In genomic region chr6:127198549-127198948, GRCh38 we compare ENCODE assay signal across 16 cellular contexts.
DNase-seq lines count a peak whose midpoint lies in the region; ATAC-seq and TF ChIP-seq lines count a peak whose summit lies in the region.
"Had no signal": no experiment of that assay in that cellular context is flagged by ENCODE, and none has a peak within 500 bp of the region (broad histone marks: within the 10 kb centered on the region; RNA-seq: fewer than 3 reads in every experiment).

No MANE protein-coding gene starts in this region.

- no peaks in the 10 kb centered on the region for H3K9me3 ChIP-seq in adipocyte (ENCODE audit: control insufficient read depth, low read length)
- no peaks in the 10 kb centered on the region for H3K9me3 ChIP-seq in stomach
- H3K9me3 ChIP-seq in endodermal cell (ENCODE audit: control insufficient read depth, low read length) = no peaks in the 10 kb centered on the region
- H3K9me3 ChIP-seq: Peyer's patch had no signal

- TF ChIP-seq CTCF in stomach (IDR thresholded peaks at IDR 0.05) = no peak
- no peak for TF ChIP-seq CTCF in endodermal cell (conservative IDR thresholded peaks at IDR 0.05)

- no peaks in the 10 kb centered on the region for H3K36me3 Mint-ChIP-seq in endodermal cell (ENCODE audit: low read depth)
- H3K36me3 Mint-ChIP-seq: activated naive CD8-positive, alpha-beta T cell treated with anti-CD3 and anti-CD28 coated beads for 36 hours; CD4-positive, CD25-positive, alpha-beta regulatory T cell had no signal

- H3K27ac Mint-ChIP-seq in endodermal cell = no peak overlapping the region
- H3K27ac Mint-ChIP-seq: activated naive CD8-positive, alpha-beta T cell treated with anti-CD3 and anti-CD28 coated beads for 36 hours; CD4-positive, CD25-positive, alpha-beta regulatory T cell; mesothelial cell of epicardium had no signal

- peak overlapping the region in 3 of 5 donors; percentile 25 to 47 (median 43) for H3K27ac ChIP-seq in stomach
- H3K27ac ChIP-seq in endodermal cell (ENCODE audit: low read depth, low read length) = no peak overlapping the region
- H3K27ac ChIP-seq: Peyer's patch had no signal

- peak; percentile 26 to 27 for DNase-seq in Kasumi-1 (lab: John Stamatoyannopoulos, UW)
- peak; percentile 75 for DNase-seq in adipocyte (ENCODE audit: low read depth)
- DNase-seq in left ventricle myocardium superior = no peak
- DNase-seq in stomach = no peak
- DNase-seq in endodermal cell = no peak
- no peak for DNase-seq in AG08396 (ENCODE audit: low spot score)
- DNase-seq in NCI-H510A (lab: John Stamatoyannopoulos, UW) = no peak
- DNase-seq: activated CD4-positive, alpha-beta T cell treated with anti-CD3 and anti-CD28 coated beads for 4 hours; activated naive CD8-positive, alpha-beta T cell treated with anti-CD3 and anti-CD28 coated beads for 36 hours; activated T-cell treated with anti-CD3 and anti-CD28 coated beads for 4 hours; CD4-positive, CD25-positive, alpha-beta regulatory T cell; NCI-H1694; NCI-H524 treated with DMSO at 0.1 percent for 48 hours; occipital lobe; Peyer's patch had no signal

- ATAC-seq in left ventricle myocardium superior = peak; percentile 94

- no peaks in the 10 kb centered on the region for H3K4me1 Mint-ChIP-seq in endodermal cell
- H3K4me1 Mint-ChIP-seq: activated naive CD8-positive, alpha-beta T cell treated with anti-CD3 and anti-CD28 coated beads for 36 hours; CD4-positive, CD25-positive, alpha-beta regulatory T cell; mesothelial cell of epicardium had no signal

- TF ChIP-seq EP300 in stomach (IDR thresholded peaks at IDR 0.05) = no peak

- peaks cover 51% of the 10 kb centered on the region for H3K4me1 ChIP-seq in adipocyte (ENCODE audit: control insufficient read depth, insufficient read depth, low read length)
- H3K4me1 ChIP-seq in stomach = no peaks in the 10 kb centered on the region
- H3K4me1 ChIP-seq in endodermal cell (ENCODE audit: control insufficient read depth, insufficient read depth, low read length) = no peaks in the 10 kb centered on the region
- H3K4me1 ChIP-seq: Peyer's patch had no signal

- TF ChIP-seq POLR2A in stomach (IDR thresholded peaks at IDR 0.05) = no peak

- H3K27me3 ChIP-seq in adipocyte (replicated peaks; ENCODE audit: control insufficient read depth, insufficient read depth, low read length) (no peaks in the 10 kb centered on the region), stomach (no peaks in the 10 kb centered on the region), endodermal cell (ENCODE audit: control insufficient read depth, insufficient read depth, low read length, poor library complexity, severe bottlenecking) (no peaks in the 10 kb centered on the region)
- H3K27me3 ChIP-seq: Peyer's patch had no signal

- intact Hi-C loops in left ventricle myocardium superior (cut with micrococcal nuclease) = no loop called here
- intact Hi-C loops in stomach (cut with DNase I; ENCODE audit: low total_unique reads) = no loop called here

- H3K9me3 Mint-ChIP-seq in endodermal cell = no peaks in the 10 kb centered on the region
- H3K9me3 Mint-ChIP-seq: activated naive CD8-positive, alpha-beta T cell treated with anti-CD3 and anti-CD28 coated beads for 36 hours; CD4-positive, CD25-positive, alpha-beta regulatory T cell; mesothelial cell of epicardium had no signal

- H3K9ac ChIP-seq in adipocyte (ENCODE audit: low read length) (peak overlapping the region; percentile 56), endodermal cell (ENCODE audit: extremely low read depth, low read length, poor library complexity, severe bottlenecking) (no peak overlapping the region)

- WGBS in stomach, 5 donors = 75 to 86% (median 84%) methylated on average over 5 of the region's 5 CpGs
- WGBS in endodermal cell (ENCODE audit: insufficient coverage in 1 of 2, insufficient read length in 1 of 2), 2 experiments = 93 to 96% methylated on average over 4 to 5 of the region's 5 CpGs

- H3K4me3 ChIP-seq in adipocyte (ENCODE audit: low read length) = peak overlapping the region; percentile 37
- H3K4me3 ChIP-seq in stomach = no peak overlapping the region
- no peak overlapping the region for H3K4me3 ChIP-seq in endodermal cell (ENCODE audit: low read length)
- H3K4me3 ChIP-seq: Peyer's patch had no signal

- H3K4me3 Mint-ChIP-seq in endodermal cell = no peak overlapping the region
- H3K4me3 Mint-ChIP-seq: activated naive CD8-positive, alpha-beta T cell treated with anti-CD3 and anti-CD28 coated beads for 36 hours; CD4-positive, CD25-positive, alpha-beta regulatory T cell; mesothelial cell of epicardium had no signal

- H3K27me3 Mint-ChIP-seq in endodermal cell (ENCODE audit: insufficient read depth) = no peaks in the 10 kb centered on the region
- H3K27me3 Mint-ChIP-seq: CD4-positive, CD25-positive, alpha-beta regulatory T cell had no signal

- H3K36me3 ChIP-seq in adipocyte (ENCODE audit: control insufficient read depth, insufficient read depth, low read length, severe bottlenecking) (no peaks in the 10 kb centered on the region), stomach (no peaks in the 10 kb centered on the region), endodermal cell (ENCODE audit: control insufficient read depth, insufficient read depth, low read length) (no peaks in the 10 kb centered on the region)
- H3K36me3 ChIP-seq: Peyer's patch had no signal

Comparison
In these comparisons a context has a peak if more than half of its experiments do, and no peak if none do; other contexts are left out.
1. DNase-seq: peak in Kasumi-1 (2 of 2) and adipocyte (single experiment); none in left ventricle myocardium superior (single experiment), stomach (single experiment), endodermal cell (single experiment), AG08396 (single experiment) and NCI-H510A (single experiment).